Comparison of ENCODE assay signal across 2 cellular contexts in genomic region chr17:3705718-3705984, GRCh38. TPM values are rescaled to one million over a fixed set of nuclear protein-coding genes. Genes with fewer than 3 reads are reported as not detected.
"Had no signal": no experiment of that assay in that cellular context is flagged by ENCODE, and none has a peak within 500 bp of the region (broad histone marks: within the 10 kb centered on the region; RNA-seq: fewer than 3 reads in every experiment).

No MANE protein-coding gene starts in this region.

RNA-seq across cellular contexts. Expression of gene P2RX5, which starts 9.7 kb away (rescaled TPM):
- total RNA-seq: hepatocyte, left lobe of liver had no signal
- polyA plus RNA-seq: hepatocyte had no signal
